16 cellular contexts compared by ENCODE assay signal in the genomic region with DNA sequence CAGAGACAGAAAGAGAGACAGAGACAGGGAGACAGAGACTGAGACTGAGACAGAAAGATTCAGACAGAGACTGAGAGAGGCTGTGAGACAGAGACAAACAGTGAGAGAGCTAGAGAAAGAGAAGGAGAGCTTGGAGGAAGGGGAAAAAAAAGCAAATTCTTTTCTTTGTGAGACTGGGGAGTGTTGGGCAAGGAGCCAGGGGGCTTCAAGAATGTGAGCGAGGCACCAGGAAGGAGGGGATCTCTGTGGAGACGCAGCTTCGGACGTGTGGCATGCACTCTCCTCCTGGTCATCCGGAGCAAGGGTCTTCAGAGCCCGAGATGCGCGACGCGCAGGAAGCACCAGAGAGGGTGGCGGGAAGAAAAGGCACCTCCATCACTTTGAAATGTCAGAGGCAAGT.
DNase-seq lines count a peak whose midpoint lies in the region; ATAC-seq, FAIRE-seq and TF ChIP-seq lines count a peak whose summit lies in the region.
"Had no signal": no experiment of that assay in that cellular context is flagged by ENCODE, and none has a peak within 500 bp of the region (broad histone marks: within the 10 kb centered on the region; RNA-seq: fewer than 3 reads in every experiment).

No MANE protein-coding gene starts in this region.

- intact Hi-C loops in pancreas (cut with DNase I) (no loop called here), ovary (cut with DNase I) (no loop called here)

- H3K27me3 ChIP-seq in H7 (ENCODE audit: control insufficient read depth, insufficient read depth, low read length) (no peaks in the 10 kb centered on the region; the same call in 1 of the 2 replicates), duodenal mucosa (ENCODE audit: control insufficient read depth in 1 of 2, insufficient read depth in 2 of 2, low read length in 2 of 2) (peaks cover 11 to 24% of the 10 kb centered on the region in 2 donors), small intestine (ENCODE audit: control insufficient read depth in 2 of 2, insufficient read depth in 2 of 2, low read length in 2 of 2) (peaks cover 2 to 3% of the 10 kb centered on the region in 2 donors), pancreas (no peaks in the 10 kb centered on the region), ovary (no peaks in the 10 kb centered on the region)

- peak overlapping the region; percentile 13 to 65 (median 45) for H3K4me3 Mint-ChIP-seq in nephron
- H3K4me3 Mint-ChIP-seq: activated T-cell treated with anti-CD3 and anti-CD28 coated beads, Interleukin-2, amount 50 U/mL, for 24 hours; T-helper 17 cell had no signal

- H3K9me3 Mint-ChIP-seq in nephron, result no peaks in the 10 kb centered on the region
- H3K9me3 Mint-ChIP-seq: activated T-cell treated with anti-CD3 and anti-CD28 coated beads, Interleukin-2, amount 50 U/mL, for 24 hours had no signal

- peaks cover 34% of the 10 kb centered on the region for H3K4me1 Mint-ChIP-seq in nephron

- no peak for ATAC-seq in pancreas
- ATAC-seq: T-helper 17 cell had no signal

- TF ChIP-seq EP300 in ovary (IDR thresholded peaks at IDR 0.05), result no peak

- H3K4me1 ChIP-seq in duodenal mucosa (ENCODE audit: control insufficient read depth in 1 of 2, insufficient read depth in 2 of 2, low read length in 2 of 2), result peaks cover 13 to 18% of the 10 kb centered on the region in 2 donors
- H3K4me1 ChIP-seq in small intestine (ENCODE audit: control insufficient read depth in 2 of 2, insufficient read depth in 1 of 2, low read depth in 1 of 2, low read length in 1 of 2), result no peaks in the 10 kb centered on the region
- no peaks in the 10 kb centered on the region for H3K4me1 ChIP-seq in pancreas
- H3K4me1 ChIP-seq in ovary (ENCODE audit: insufficient read depth), result no peaks in the 10 kb centered on the region

- 43 to 55% (median 48%) methylated on average over 11 of the region's 11 CpGs for WGBS in small intestine, 3 donors
- 43 to 49% methylated on average over 11 of the region's 11 CpGs for whole genome bisulfite sequencing in pancreas, 2 donors
- WGBS in ovary, 3 donors, result 8 to 21% (median 17%) methylated on average over 11 of the region's 11 CpGs

- no peaks in the 10 kb centered on the region for H3K36me3 Mint-ChIP-seq in nephron (ENCODE audit: low read depth)

- no peaks in the 10 kb centered on the region for H3K9me3 ChIP-seq in duodenal mucosa (ENCODE audit: control insufficient read depth in 1 of 2, low read length in 2 of 2)
- H3K9me3 ChIP-seq in small intestine (ENCODE audit: control insufficient read depth, low read depth), result no peaks in the 10 kb centered on the region
- no peaks in the 10 kb centered on the region for H3K9me3 ChIP-seq in pancreas
- H3K9me3 ChIP-seq in ovary, result no peaks in the 10 kb centered on the region
- H3K9me3 ChIP-seq: tibial artery had no signal

- TF ChIP-seq POLR2A in ovary (IDR thresholded peaks at IDR 0.05), result no peak

- H3K36me3 ChIP-seq in H7 (replicated peaks; ENCODE audit: control insufficient read depth, insufficient read depth, low read length), result no peaks in the 10 kb centered on the region
- H3K36me3 ChIP-seq in duodenal mucosa (ENCODE audit: control insufficient read depth in 1 of 2, insufficient read depth in 2 of 2, low read length in 2 of 2), result no peaks in the 10 kb centered on the region
- H3K36me3 ChIP-seq in small intestine (ENCODE audit: control insufficient read depth in 2 of 2, insufficient read depth in 2 of 2, low read length in 2 of 2), result no peaks in the 10 kb centered on the region
- no peaks in the 10 kb centered on the region for H3K36me3 ChIP-seq in pancreas
- no peaks in the 10 kb centered on the region for H3K36me3 ChIP-seq in ovary
- H3K36me3 ChIP-seq: tibial artery had no signal

- H3K27me3 Mint-ChIP-seq in nephron (ENCODE audit: low read depth), result peaks cover 19% of the 10 kb centered on the region

- no peak for FAIRE-seq in small intestine (lab: Jason Lieb, UNC)
- no peak for FAIRE-seq in pancreas (lab: Jason Lieb, UNC)

- H3K9ac ChIP-seq in duodenal mucosa (ENCODE audit: low read depth in 1 of 2, low read length in 2 of 2), result peak overlapping the region; percentile 18 to 21

- H3K4me3 ChIP-seq in H7 (ENCODE audit: insufficient read depth, low read depth, low read length) (no peak overlapping the region), duodenal mucosa (ENCODE audit: low read depth in 1 of 2, low read length in 2 of 2) (peak overlapping the region in 1 of 2 donors; percentile 16), small intestine (ENCODE audit: low read depth in 1 of 2, low read length in 2 of 2) (no peak overlapping the region), pancreas (no peak overlapping the region), ovary (no peak overlapping the region)
- H3K4me3 ChIP-seq: tibial artery had no signal

- DNase-seq in H7 (peak; percentile 54), small intestine (no peak), NCI-H2196 treated with DMSO at 0.1 percent for 48 hours (lab: John Stamatoyannopoulos, UW; ENCODE audit: unreplicated experiment) (no peak), pancreas (no peak), ovary (no peak)
- DNase-seq: activated CD4-positive, alpha-beta T cell treated with anti-CD3 and anti-CD28 coated beads for 48 hours; activated T-cell treated with anti-CD3 and anti-CD28 coated beads, Interleukin-2, amount 50 U/mL, for 24 hours; NCI-H2029; stimulated activated CD4-positive, alpha-beta T cell treated with anti-CD3 and anti-CD28 coated beads, Interleukin-1b, Interleukin-23, amount 100 ng/mL, for 48 hours; T-helper 17 cell; tibial artery had no signal

- no peak for TF ChIP-seq CTCF in C4-2B (conservative IDR thresholded peaks at IDR 0.05)
- TF ChIP-seq CTCF in nephron (IDR thresholded peaks at IDR 0.05; ENCODE audit: unreplicated experiment in 3 of 3), result no peak
- no peak for TF ChIP-seq CTCF in pancreas (IDR thresholded peaks at IDR 0.05)
- TF ChIP-seq CTCF in ovary (IDR thresholded peaks at IDR 0.05), result no peak

- H3K27ac ChIP-seq in C4-2B (peak overlapping the region; percentile 50), duodenal mucosa (ENCODE audit: low read depth, low read length) (no peak overlapping the region), small intestine (ENCODE audit: low read depth in 1 of 2, low read length in 1 of 2) (no peak overlapping the region), pancreas (no peak overlapping the region), ovary (no peak overlapping the region)
- H3K27ac ChIP-seq: epithelial cell of prostate, RWPE1, tibial artery had no signal

- H3K27ac Mint-ChIP-seq in nephron, result peak overlapping the region; percentile 25 to 85 (median 60)
- H3K27ac Mint-ChIP-seq: activated T-cell treated with anti-CD3 and anti-CD28 coated beads, Interleukin-2, amount 50 U/mL, for 24 hours; T-helper 17 cell had no signal
